ENCODE assay signal across 19 cellular contexts in genomic region chr9:134347996-134348395, GRCh38. TPM values are rescaled to one million over a fixed set of nuclear protein-coding genes. Genes with fewer than 3 reads are reported as not detected.
DNase-seq lines count a peak whose midpoint lies in the region; FAIRE-seq and TF ChIP-seq lines count a peak whose summit lies in the region.
"Had no signal": no experiment of that assay in that cellular context is flagged by ENCODE, and none has a peak within 500 bp of the region (broad histone marks: within the 10 kb centered on the region; RNA-seq: fewer than 3 reads in every experiment).

No MANE protein-coding gene starts in this region.

- peak overlapping the region; percentile 41 for H3K27ac Mint-ChIP-seq in astrocyte (ENCODE audit: unreplicated experiment)
- peak overlapping the region; percentile 76 for H3K27ac Mint-ChIP-seq in glutamatergic neuron (ENCODE audit: unreplicated experiment)
- peak overlapping the region; percentile 61 for H3K27ac Mint-ChIP-seq in type B pancreatic cell
- H3K27ac Mint-ChIP-seq: B cell; CD8-positive, alpha-beta T cell had no signal

- H3K4me3 Mint-ChIP-seq in astrocyte (ENCODE audit: unreplicated experiment) (no peak overlapping the region), glutamatergic neuron (ENCODE audit: unreplicated experiment) (peak overlapping the region; percentile 73), type B pancreatic cell (peak overlapping the region; percentile 63)
- H3K4me3 Mint-ChIP-seq: B cell; CD8-positive, alpha-beta T cell; H9 had no signal

- H3K4me3 ChIP-seq in astrocyte (ENCODE audit: insufficient read depth, low read depth, low read length) = no peak overlapping the region

- H3K4me1 ChIP-seq in astrocyte (ENCODE audit: insufficient read depth, low read length) = peaks cover 9% of the 10 kb centered on the region

- peaks cover 97% of the 10 kb centered on the region for H3K79me2 ChIP-seq in astrocyte (ENCODE audit: insufficient read depth, low read length)

- no peak overlapping the region for H3K9ac ChIP-seq in astrocyte (ENCODE audit: low read length)

- TF ChIP-seq CTCF in astrocyte (IDR thresholded peaks at IDR 0.05; ENCODE audit: insufficient read depth, low read depth, low read length) (no peak), glutamatergic neuron (IDR thresholded peaks at IDR 0.05; ENCODE audit: partially characterized antibody, unreplicated experiment) (no peak), type B pancreatic cell (conservative IDR thresholded peaks at IDR 0.05) (peak; percentile 15)

- no peaks in the 10 kb centered on the region for H3K36me3 ChIP-seq in astrocyte (ENCODE audit: insufficient read depth, low read length)

- H4K20me1 ChIP-seq in astrocyte (ENCODE audit: insufficient read depth, low read length) = peaks cover 99% of the 10 kb centered on the region

- H3K27ac ChIP-seq in astrocyte (ENCODE audit: low read depth, low read length) = no peak overlapping the region
- H3K27ac ChIP-seq: 22Rv1 had no signal

- no peak overlapping the region for H3K4me2 ChIP-seq in astrocyte (ENCODE audit: low read length)

- H3K9me3 ChIP-seq in astrocyte (ENCODE audit: insufficient read depth, low read depth, low read length) = no peaks in the 10 kb centered on the region

- no peaks in the 10 kb centered on the region for H3K9me3 Mint-ChIP-seq in astrocyte (ENCODE audit: unreplicated experiment)
- H3K9me3 Mint-ChIP-seq in glutamatergic neuron (ENCODE audit: unreplicated experiment) = peaks cover 5% of the 10 kb centered on the region
- H3K9me3 Mint-ChIP-seq in type B pancreatic cell = no peaks in the 10 kb centered on the region
- H3K9me3 Mint-ChIP-seq: CD8-positive, alpha-beta T cell; H9 had no signal

- no peaks in the 10 kb centered on the region for H3K36me3 Mint-ChIP-seq in astrocyte (ENCODE audit: low read depth, unreplicated experiment)
- no peaks in the 10 kb centered on the region for H3K36me3 Mint-ChIP-seq in glutamatergic neuron (ENCODE audit: unreplicated experiment)
- no peaks in the 10 kb centered on the region for H3K36me3 Mint-ChIP-seq in type B pancreatic cell
- H3K36me3 Mint-ChIP-seq: CD8-positive, alpha-beta T cell had no signal

- no peaks in the 10 kb centered on the region for H3K27me3 ChIP-seq in astrocyte (ENCODE audit: insufficient read depth, low read length)

- H3K27me3 Mint-ChIP-seq in astrocyte (ENCODE audit: low read depth, unreplicated experiment) (no peaks in the 10 kb centered on the region), glutamatergic neuron (ENCODE audit: unreplicated experiment) (peaks cover 6% of the 10 kb centered on the region), type B pancreatic cell (no peaks in the 10 kb centered on the region)
- H3K27me3 Mint-ChIP-seq: B cell had no signal

- peaks cover 14% of the 10 kb centered on the region for H3K4me1 Mint-ChIP-seq in astrocyte (ENCODE audit: low read depth, unreplicated experiment)
- peaks cover 25% of the 10 kb centered on the region for H3K4me1 Mint-ChIP-seq in glutamatergic neuron (ENCODE audit: low read depth, unreplicated experiment)
- peaks cover 41% of the 10 kb centered on the region for H3K4me1 Mint-ChIP-seq in type B pancreatic cell (ENCODE audit: unreplicated experiment)

- no peak for FAIRE-seq in astrocyte (lab: Jason Lieb, UNC)
- FAIRE-seq: GM12891 had no signal

- DNase-seq in DMS 273 (lab: John Stamatoyannopoulos, UW; ENCODE audit: unreplicated experiment) (peak; percentile 23), DMS 273 treated with DMSO at 0.1 percent for 48 hours (lab: John Stamatoyannopoulos, UW) (no peak), astrocyte (ENCODE audit: low read depth) (no peak), glutamatergic neuron (no peak), type B pancreatic cell (ENCODE audit: extremely low spot score, unreplicated experiment) (no peak), T-helper 1 cell (no peak), HuH-7 (ENCODE audit: low spot score) (no peak), H4 (ENCODE audit: low spot score) (no peak)
- DNase-seq: CD8-positive, alpha-beta T cell; GDM1; H9; NCI-H1105 treated with DMSO at 0.1 percent for 48 hours; NCI-H1694 treated with DMSO at 0.1 percent for 48 hours; NCI-H526 treated with DMSO at 0.1 percent for 48 hours; NK-92 treated with Interleukin-12 subunit alpha and Interleukin-12 subunit beta, amount 100 ng/mL, for 24 hours; SHP77 treated with DMSO at 0.1 percent for 48 hours had no signal

- H2AFZ ChIP-seq in astrocyte (ENCODE audit: low read depth, low read length) = no peak overlapping the region

RNA-seq across cellular contexts. Expression of gene RXRA, which starts 21.7 kb away (rescaled TPM):
- 33.4 and 33.7 TPM in 2 replicates for total RNA-seq in astrocyte
- 20.5 TPM for total RNA-seq in glutamatergic neuron (ENCODE audit: unreplicated experiment)
- total RNA-seq in type B pancreatic cell (ENCODE audit: low replicate concordance) = 66.9 and 127 TPM in 2 replicates
- 11.2 and 12.8 TPM in 2 replicates for total RNA-seq in H4 (2014; rRNA removed; shearing (Covaris generic))
